8 cellular contexts compared by ENCODE assay signal in genomic region chr7:128608678-128609421, GRCh38.
A peak's percentile ranks its signal among the peaks of the same experiment; 100 is the strongest.
DNase-seq lines count a peak whose midpoint lies in the region; ATAC-seq, FAIRE-seq and TF ChIP-seq lines count a peak whose summit lies in the region.
"Not testable (repeated sequence)": the region's sequence is repeated elsewhere in the genome, so short reads cannot be mapped to it uniquely, and the experiment has no call there.

No MANE protein-coding gene starts in this region.

- H3K4me3 ChIP-seq in DND-41 (ENCODE audit: low read depth in 1 of 2, low read length in 2 of 2): peak overlapping the region in 1 of 2 experiments; percentile 51; a peak in 2 of 4 replicates
- H3K4me3 ChIP-seq in Jurkat, Clone E6-1 (ENCODE audit: low read length): peak overlapping the region; percentile 32

- H3K27ac Mint-ChIP-seq in activated CD8-positive, alpha-beta T cell treated with anti-CD3 and anti-CD28 coated beads for 36 hours: peak overlapping the region; percentile 93

- H3K4me2 ChIP-seq in DND-41 (ENCODE audit: insufficient read depth, low read length): peak overlapping the region; percentile 70

- POLR2A ChIA-PET in activated CD8-positive, alpha-beta T cell treated with anti-CD3 and anti-CD28 coated beads for 36 hours (lab: Charles Lee): not testable (repeated sequence)

- not testable (repeated sequence) for H4K20me1 ChIP-seq in DND-41 (ENCODE audit: insufficient read depth, low read length)

- H3K36me3 Mint-ChIP-seq in activated CD8-positive, alpha-beta T cell treated with anti-CD3 and anti-CD28 coated beads for 36 hours (ENCODE audit: low read depth): not testable (repeated sequence)

- not testable (repeated sequence) for H3K4me1 ChIP-seq in DND-41 (ENCODE audit: insufficient read depth, low read length)

- not testable (repeated sequence) for H3K79me2 ChIP-seq in DND-41 (ENCODE audit: insufficient read depth, low read length)

- H3K27ac ChIP-seq in DND-41 (ENCODE audit: low read length): peak overlapping the region; percentile 88

- H3K27me3 ChIP-seq in DND-41 (ENCODE audit: insufficient read depth, low read length, poor library complexity): not testable (repeated sequence)

- intact Hi-C loops in activated CD8-positive, alpha-beta T cell treated with anti-CD3 and anti-CD28 coated beads for 36 hours (cut with micrococcal nuclease): not testable (repeated sequence)

- CTCF ChIA-PET in activated CD8-positive, alpha-beta T cell treated with anti-CD3 and anti-CD28 coated beads for 36 hours (lab: Charles Lee): interaction anchor here (0.8 to 1.0 kb wide), 3 partner anchors 183 to 481 kb away, joined by 3 to 17 read pairs (median 3); no protein-coding TSS in a partner anchor

- FAIRE-seq in endometrium (lab: Jason Lieb, UNC): peak; percentile 85

- H3K9ac ChIP-seq in DND-41 (ENCODE audit: low read depth, low read length): peak overlapping the region; percentile 57

- not testable (repeated sequence) for H3K9me3 ChIP-seq in DND-41 (ENCODE audit: insufficient read depth, low read length, severe bottlenecking)

- ATAC-seq in DND-41 (ENCODE audit: insufficient read depth, low read depth) (peak; percentile 97), GM21529 (IDR thresholded peaks at IDR 0.05; ENCODE audit: unreplicated experiment) (peak; percentile 85)
- ATAC-seq in activated CD8-positive, alpha-beta T cell treated with anti-CD3 and anti-CD28 coated beads for 36 hours: peak; percentile 95
- peak; percentile 93 for ATAC-seq in stimulated activated naive CD8-positive, alpha-beta T cell treated with anti-CD3 and anti-CD28 coated beads, Interleukin-15, Interleukin-2, amounts not matched to agents 100 U/mL and 50 U/mL, for 24 hours

- not testable (repeated sequence) for H3K9me3 Mint-ChIP-seq in activated CD8-positive, alpha-beta T cell treated with anti-CD3 and anti-CD28 coated beads for 36 hours

- peak; percentile 59 for DNase-seq in DND-41
- DNase-seq in Jurkat, Clone E6-1 (ENCODE audit: low read depth, low spot score): peak; percentile 60
- DNase-seq in NOMO-1 treated with DMSO at 0.1 percent for 48 hours (lab: John Stamatoyannopoulos, UW; ENCODE audit: unreplicated experiment): peak; percentile 19
- peak; percentile 50 for DNase-seq in activated CD8-positive, alpha-beta T cell treated with anti-CD3 and anti-CD28 coated beads for 36 hours
- DNase-seq in medulla oblongata (ENCODE audit: extremely low spot score): peak; percentile 80
- DNase-seq in stimulated activated naive CD8-positive, alpha-beta T cell treated with anti-CD3 and anti-CD28 coated beads, Interleukin-15, Interleukin-2, amounts not matched to agents 100 U/mL and 50 U/mL, for 24 hours: peak; percentile 19

- peak overlapping the region; percentile 81 for H2AFZ ChIP-seq in DND-41 (ENCODE audit: low read depth, low read length)

- H3K27me3 Mint-ChIP-seq in activated CD8-positive, alpha-beta T cell treated with anti-CD3 and anti-CD28 coated beads for 36 hours: not testable (repeated sequence)

- H3K4me1 Mint-ChIP-seq in activated CD8-positive, alpha-beta T cell treated with anti-CD3 and anti-CD28 coated beads for 36 hours (ENCODE audit: low read depth): not testable (repeated sequence)

- TF ChIP-seq CTCF in DND-41 (IDR thresholded peaks at IDR 0.05; ENCODE audit: borderline replicate concordance, extremely low read depth, low read length, poor library complexity, severe bottlenecking): peak; percentile 51
- TF ChIP-seq CTCF in activated CD8-positive, alpha-beta T cell treated with anti-CD3 and anti-CD28 coated beads for 36 hours (IDR thresholded peaks at IDR 0.05): peak; percentile 58

- H3K4me3 Mint-ChIP-seq in activated CD8-positive, alpha-beta T cell treated with anti-CD3 and anti-CD28 coated beads for 36 hours: peak overlapping the region; percentile 78

- H3K36me3 ChIP-seq in DND-41 (ENCODE audit: insufficient read depth, low read length): peaks cover 23% of the 10 kb centered on the region

Comparison
In these comparisons a context has a peak if more than half of its experiments do, and no peak if none do; other contexts are left out.
1. DNase-seq: peak in every context shown above with its lines; median percentile 80 in medulla oblongata; 60 in Jurkat, Clone E6-1; 59 in DND-41; 50 in activated CD8-positive, alpha-beta T cell treated with anti-CD3 and anti-CD28 coated beads for 36 hours; 19 in NOMO-1 treated with DMSO at 0.1 percent for 48 hours; 19 in stimulated activated naive CD8-positive, alpha-beta T cell treated with anti-CD3 and anti-CD28 coated beads, Interleukin-15, Interleukin-2, amounts not matched to agents 100 U/mL and 50 U/mL, for 24 hours.